Comparison of ENCODE assay signal across 18 cellular contexts in genomic region chr1:22249928-22250680, GRCh38.
DNase-seq lines count a peak whose midpoint lies in the region; ATAC-seq, FAIRE-seq and TF ChIP-seq lines count a peak whose summit lies in the region.
"Had no signal": no experiment of that assay in that cellular context is flagged by ENCODE, and none has a peak within 500 bp of the region (broad histone marks: within the 10 kb centered on the region; RNA-seq: fewer than 3 reads in every experiment).

No MANE protein-coding gene starts in this region.

- H3K79me1 ChIP-seq in mesenchymal stem cell (replicated peaks; ENCODE audit: low read length, poor library complexity, severe bottlenecking) = no peaks in the 10 kb centered on the region

- no peak overlapping the region for H3K9ac ChIP-seq in astrocyte (ENCODE audit: low read length)
- H3K9ac ChIP-seq in mesenchymal stem cell (ENCODE audit: low read length) = no peak overlapping the region

- H4K20me1 ChIP-seq in astrocyte (ENCODE audit: insufficient read depth, low read length) = no peaks in the 10 kb centered on the region

- H3K4me1 ChIP-seq in astrocyte (ENCODE audit: insufficient read depth, low read length) = no peaks in the 10 kb centered on the region
- peaks cover 9% of the 10 kb centered on the region for H3K4me1 ChIP-seq in mesenchymal stem cell (ENCODE audit: control insufficient read depth, insufficient read depth, low read depth, low read length)

- H2AFZ ChIP-seq in astrocyte (ENCODE audit: low read depth, low read length) = no peak overlapping the region
- H2AFZ ChIP-seq in mesenchymal stem cell (ENCODE audit: low read depth, low read length) = no peak overlapping the region

- H4K8ac ChIP-seq in mesenchymal stem cell (ENCODE audit: low read length) = no peak overlapping the region

- H2AK5ac ChIP-seq in mesenchymal stem cell (ENCODE audit: low read length, severe bottlenecking) = no peak overlapping the region

- H3K4me1 Mint-ChIP-seq in astrocyte (ENCODE audit: low read depth, unreplicated experiment) = peaks cover 37% of the 10 kb centered on the region

- no peak overlapping the region for H3K23ac ChIP-seq in mesenchymal stem cell (ENCODE audit: low read length in 2 of 2)

- FAIRE-seq in astrocyte (lab: Jason Lieb, UNC) = no peak
- FAIRE-seq: A204.1 had no signal

- 70% methylated on average over 10 of the region's 11 CpGs for WGBS in mesenchymal stem cell

- H3K4me3 ChIP-seq in AG10803 (ENCODE audit: low read length) = no peak overlapping the region
- no peak overlapping the region for H3K4me3 ChIP-seq in astrocyte (ENCODE audit: insufficient read depth, low read depth, low read length)
- H3K4me3 ChIP-seq in mesenchymal stem cell (ENCODE audit: insufficient read depth in 1 of 2, low read depth in 1 of 2, low read length in 2 of 2) = no peak overlapping the region
- H3K4me3 ChIP-seq: SK-N-MC had no signal

- no peak overlapping the region for H2BK5ac ChIP-seq in mesenchymal stem cell (ENCODE audit: low read depth, low read length, poor library complexity, severe bottlenecking)

- no peaks in the 10 kb centered on the region for H3K79me2 ChIP-seq in astrocyte (ENCODE audit: insufficient read depth, low read length)

- ATAC-seq in activated naive CD4-positive, alpha-beta T cell treated with anti-CD3 and anti-CD28 coated beads, Interleukin-2, amount 50 U/mL, for 72 hours = no peak
- no peak for ATAC-seq in HG02623 (IDR thresholded peaks at IDR 0.05; ENCODE audit: unreplicated experiment)

- H3K27ac ChIP-seq in astrocyte (ENCODE audit: low read depth, low read length) = no peak overlapping the region
- H3K27ac ChIP-seq in mesenchymal stem cell (ENCODE audit: low read length, poor library complexity, severe bottlenecking) = no peak overlapping the region
- H3K27ac ChIP-seq: SK-N-MC had no signal

- TF ChIP-seq CTCF in AG10803 (conservative IDR thresholded peaks at IDR 0.05; ENCODE audit: low read length) (no peak), astrocyte (IDR thresholded peaks at IDR 0.05; ENCODE audit: insufficient read depth, low read depth, low read length) (no peak)

- H2BK12ac ChIP-seq in mesenchymal stem cell (ENCODE audit: low read length in 2 of 2) = peak overlapping the region in 1 of 2 experiments; percentile 15

- H3K27me3 ChIP-seq in astrocyte (ENCODE audit: insufficient read depth, low read length) (peaks cover 24% of the 10 kb centered on the region), mesenchymal stem cell (ENCODE audit: control insufficient read depth in 1 of 2, insufficient read depth in 1 of 2, low read length in 2 of 2) (peaks cover 85 to 91% of the 10 kb centered on the region in 2 experiments)

- H3K4me2 ChIP-seq in astrocyte (ENCODE audit: low read length) (no peak overlapping the region), mesenchymal stem cell (ENCODE audit: low read length, poor library complexity, severe bottlenecking) (no peak overlapping the region)

- H2BK120ac ChIP-seq in mesenchymal stem cell (ENCODE audit: low read depth, low read length) = no peak overlapping the region

- H3K14ac ChIP-seq in mesenchymal stem cell (ENCODE audit: low read length in 2 of 2) = no peak overlapping the region

- DNase-seq in AG10803 (ENCODE audit: low read depth) = peak; percentile 21
- DNase-seq in GM03348 (ENCODE audit: low spot score) = peak; percentile 34
- no peak for DNase-seq in astrocyte (ENCODE audit: low read depth)
- peak; percentile 28 for DNase-seq in mesenchymal stem cell
- no peak for DNase-seq in NCI-H2081 (lab: John Stamatoyannopoulos, UW)
- DNase-seq in SHP77 treated with DMSO at 0.1 percent for 48 hours (lab: John Stamatoyannopoulos, UW) = no peak
- DNase-seq in activated naive CD4-positive, alpha-beta T cell treated with anti-CD3 and anti-CD28 coated beads, Interleukin-2, amount 50 U/mL, for 72 hours (ENCODE audit: low spot score in 2 of 2) = no peak
- DNase-seq: AML-193, HCEC 1CT, KBM-7, NCI-H1417 treated with DMSO at 0.1 percent for 48 hours, NCI-H2029 treated with DMSO at 0.1 percent for 48 hours, NCI-H510A, NCI-H82 had no signal

- peaks cover 25% of the 10 kb centered on the region for H3K27me3 Mint-ChIP-seq in astrocyte (ENCODE audit: low read depth, unreplicated experiment)

- H3K9me3 ChIP-seq in astrocyte (ENCODE audit: insufficient read depth, low read depth, low read length) = no peaks in the 10 kb centered on the region
- H3K9me3 ChIP-seq in mesenchymal stem cell (ENCODE audit: control insufficient read depth, low read length) = no peaks in the 10 kb centered on the region

- peak overlapping the region; percentile 93 for H2BK15ac ChIP-seq in mesenchymal stem cell (ENCODE audit: low read depth, poor library complexity, severe bottlenecking)

- H4K91ac ChIP-seq in mesenchymal stem cell (ENCODE audit: low read length) = no peak overlapping the region

- no peak overlapping the region for H3K27ac Mint-ChIP-seq in astrocyte (ENCODE audit: unreplicated experiment)
- H3K27ac Mint-ChIP-seq in activated naive CD4-positive, alpha-beta T cell treated with anti-CD3 and anti-CD28 coated beads, Interleukin-2, amount 50 U/mL, for 72 hours = no peak overlapping the region
- H3K27ac Mint-ChIP-seq: CD14-positive monocyte had no signal

- no peaks in the 10 kb centered on the region for H3K9me3 Mint-ChIP-seq in astrocyte (ENCODE audit: unreplicated experiment)
- no peaks in the 10 kb centered on the region for H3K9me3 Mint-ChIP-seq in activated naive CD4-positive, alpha-beta T cell treated with anti-CD3 and anti-CD28 coated beads, Interleukin-2, amount 50 U/mL, for 72 hours

- H3K4ac ChIP-seq in mesenchymal stem cell (ENCODE audit: low read depth in 1 of 2, low read length in 2 of 2) = no peak overlapping the region

- no peaks in the 10 kb centered on the region for H3K36me3 ChIP-seq in astrocyte (ENCODE audit: insufficient read depth, low read length)
- H3K36me3 ChIP-seq in mesenchymal stem cell (ENCODE audit: control insufficient read depth in 1 of 2, insufficient read depth in 2 of 2, low read depth in 1 of 2, low read length in 2 of 2) = no peaks in the 10 kb centered on the region

- H3K36me3 Mint-ChIP-seq in astrocyte (ENCODE audit: low read depth, unreplicated experiment) = no peaks in the 10 kb centered on the region
- H3K36me3 Mint-ChIP-seq in activated naive CD4-positive, alpha-beta T cell treated with anti-CD3 and anti-CD28 coated beads, Interleukin-2, amount 50 U/mL, for 72 hours = no peaks in the 10 kb centered on the region
- H3K36me3 Mint-ChIP-seq: CD14-positive monocyte had no signal

- H3K18ac ChIP-seq in mesenchymal stem cell (ENCODE audit: low read depth in 1 of 2, low read length in 2 of 2) = peak overlapping the region in 1 of 2 experiments; percentile 35

- H3K4me3 Mint-ChIP-seq in astrocyte (ENCODE audit: unreplicated experiment) = peak overlapping the region; percentile 29

Comparison
In these comparisons a context has a peak if more than half of its experiments do, and no peak if none do; other contexts are left out.
1. DNase-seq: peak in AG10803 (single experiment), GM03348 (single experiment) and mesenchymal stem cell (single experiment); none in astrocyte (single experiment), NCI-H2081 (0 of 2), SHP77 treated with DMSO at 0.1 percent for 48 hours (single experiment) and activated naive CD4-positive, alpha-beta T cell treated with anti-CD3 and anti-CD28 coated beads, Interleukin-2, amount 50 U/mL, for 72 hours (0 of 2).